In the genomic region with DNA sequence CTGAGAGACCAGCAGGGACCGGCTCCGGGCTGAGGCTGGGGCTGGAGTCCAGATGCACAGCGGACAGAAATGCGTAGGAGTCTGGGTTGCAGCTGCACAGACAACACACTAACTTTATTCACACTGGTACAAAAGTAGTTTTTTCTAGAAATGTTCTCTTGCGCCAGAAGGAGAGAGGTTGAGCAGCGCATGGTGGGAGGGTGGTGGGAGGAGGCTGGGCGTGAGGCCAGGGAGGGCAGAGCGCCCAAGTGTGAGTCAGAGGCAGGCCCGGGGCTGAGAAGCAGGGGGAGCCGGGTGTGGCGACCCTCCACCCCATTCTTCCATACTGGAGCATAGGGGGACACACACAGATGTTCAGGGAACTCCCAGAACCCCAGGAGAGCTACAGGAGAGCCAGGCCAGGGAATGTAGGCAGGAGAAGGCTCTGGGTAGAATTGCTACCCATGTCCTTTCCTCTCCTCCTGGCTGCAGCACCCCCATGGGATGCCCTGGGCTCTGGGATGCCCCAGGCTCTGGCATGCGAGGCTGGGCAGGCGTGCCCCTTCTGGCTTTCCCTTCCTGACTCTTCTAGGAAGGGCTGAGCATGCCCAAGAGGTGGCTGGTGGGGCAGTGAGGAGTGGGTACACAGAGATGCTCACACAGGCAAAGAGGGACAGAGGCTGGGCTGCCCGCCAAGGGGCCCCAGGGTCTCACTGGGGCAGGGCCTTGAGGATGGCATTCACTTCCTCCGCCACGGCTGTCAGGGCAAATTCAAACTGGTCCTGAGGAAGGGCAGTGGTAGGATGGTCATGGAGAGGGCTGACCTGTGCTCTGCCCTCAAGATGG, we compare ENCODE assay signal across 10 cellular contexts. TPM values are rescaled to one million over a fixed set of nuclear protein-coding genes. Genes with fewer than 3 reads are reported as not detected.
DNase-seq lines count a peak whose midpoint lies in the region; ATAC-seq and TF ChIP-seq lines count a peak whose summit lies in the region.
"Had no signal": no experiment of that assay in that cellular context is flagged by ENCODE, and none has a peak within 500 bp of the region (broad histone marks: within the 10 kb centered on the region; RNA-seq: fewer than 3 reads in every experiment).

No MANE protein-coding gene starts in this region.

- TF ChIP-seq CTCF in BE2C (IDR thresholded peaks at IDR 0.05; ENCODE audit: low read depth, low read length) (no peak), Peyer's patch (IDR thresholded peaks at IDR 0.05) (no peak), omental fat pad (IDR thresholded peaks at IDR 0.05) (no peak)
- no peak for TF ChIP-seq CTCF in CD4-positive, alpha-beta T cell (IDR thresholded peaks at IDR 0.05)

- H3K27ac ChIP-seq in Peyer's patch, result peak overlapping the region in 3 of 4 donors; percentile 5 to 31 (median 9)
- H3K27ac ChIP-seq in CD4-positive, alpha-beta T cell (ENCODE audit: low read depth, low read length), result no peak overlapping the region
- H3K27ac ChIP-seq: SK-N-MC had no signal

- peak; percentile 89 for ATAC-seq in omental fat pad (ENCODE audit: low FRiP score)
- ATAC-seq in CD4-positive, alpha-beta T cell (ENCODE audit: poor library complexity), result no peak
- ATAC-seq in GM21576 (IDR thresholded peaks at IDR 0.05; ENCODE audit: unreplicated experiment), result no peak
- no peak for ATAC-seq in GM21447 (IDR thresholded peaks at IDR 0.05; ENCODE audit: unreplicated experiment)

- H3K27ac Mint-ChIP-seq in CD4-positive, alpha-beta T cell, result no peak overlapping the region

- no peak overlapping the region for H3K4me3 Mint-ChIP-seq in CD4-positive, alpha-beta T cell

- CTCF ChIA-PET in CD4-positive, alpha-beta T cell (lab: Charles Lee), result interaction anchor here (1.4 kb wide), 1 partner anchor 129 kb away, joined by 3 read pairs; the partner anchor contains the start of gene NHEJ1

- H3K4me1 Mint-ChIP-seq in CD4-positive, alpha-beta T cell (ENCODE audit: low read depth), result peaks cover 5% of the 10 kb centered on the region

- no peaks in the 10 kb centered on the region for H3K27me3 Mint-ChIP-seq in CD4-positive, alpha-beta T cell

- intact Hi-C loops in CD4-positive, alpha-beta T cell (cut with DNase I, micrococcal nuclease), result loop anchor here in 1 of 2 experiments (5.0 to 10.0 kb wide), 2 partner anchors 62 to 255 kb away; partner anchors contain the start of genes ANKZF1, ATG9A, CHPF and TMEM198

- H3K4me1 ChIP-seq in BE2C (peaks cover 5% of the 10 kb centered on the region; the same call in 1 of the 2 replicates), Peyer's patch (peaks cover 0 to 9% (median 0%) of the 10 kb centered on the region in 4 donors)

- no peaks in the 10 kb centered on the region for H3K9me3 Mint-ChIP-seq in CD4-positive, alpha-beta T cell

- H3K4me3 ChIP-seq in BE2C (ENCODE audit: low read depth, low read length), result no peak overlapping the region
- H3K4me3 ChIP-seq in Peyer's patch, result no peak overlapping the region
- H3K4me3 ChIP-seq: SK-N-MC had no signal

- peaks cover 15% of the 10 kb centered on the region for H3K36me3 Mint-ChIP-seq in CD4-positive, alpha-beta T cell (ENCODE audit: low read depth)

- H3K9me3 ChIP-seq in BE2C (no peaks in the 10 kb centered on the region), Peyer's patch (no peaks in the 10 kb centered on the region)
- H3K9me3 ChIP-seq in CD4-positive, alpha-beta T cell (ENCODE audit: control insufficient read depth, low read length), result no peaks in the 10 kb centered on the region

- no peak for TF ChIP-seq POLR2A in Peyer's patch (IDR thresholded peaks at IDR 0.05)

- POLR2A ChIA-PET in CD4-positive, alpha-beta T cell (lab: Charles Lee), result no interaction called here

- H3K27me3 ChIP-seq in BE2C, result no peaks in the 10 kb centered on the region
- H3K27me3 ChIP-seq in Peyer's patch, result no peaks in the 10 kb centered on the region
- H3K27me3 ChIP-seq in CD4-positive, alpha-beta T cell (ENCODE audit: control insufficient read depth, insufficient read depth, low read length), result no peaks in the 10 kb centered on the region

- peaks cover 4% of the 10 kb centered on the region for H3K36me3 ChIP-seq in BE2C
- peaks cover 0 to 21% (median 0%) of the 10 kb centered on the region in 3 donors for H3K36me3 ChIP-seq in Peyer's patch

- DNase-seq in BE2C (peak; percentile 46), Peyer's patch (peak in 1 of 3 donors; percentile 51), fibroblast of gingiva (ENCODE audit: low read depth) (peak; percentile 91), omental fat pad (ENCODE audit: low spot score) (peak; percentile 52)
- DNase-seq in CD4-positive, alpha-beta T cell, result no peak
- no peak for DNase-seq in activated CD8-positive, alpha-beta memory T cell treated with anti-CD3 and anti-CD28 coated beads, Interleukin-2, amount 50 U/mL, for 4 hours

RNA-seq across cellular contexts. Expression of gene DNAJB2, which starts 10.6 kb away (rescaled TPM):
- 106 TPM for polyA plus RNA-seq in BE2C (2012; ENCODE audit: insufficient read depth, insufficient read length, low read depth)
- total RNA-seq in Peyer's patch, result 10 to 100 TPM; 34.7 to 69.4 (median 58.3) TPM
- total RNA-seq in omental fat pad, result 10 to 100 TPM; 27.5 to 56.6 (median 46.8) TPM
- total RNA-seq in CD4-positive, alpha-beta T cell, result 100 to 1,000 TPM; 151 to 161 TPM

RNA-seq across cellular contexts. Expression of gene PTPRN, which starts 19.5 kb away (rescaled TPM):
- polyA plus RNA-seq in BE2C (2012; ENCODE audit: insufficient read depth, insufficient read length, low read depth), result 290 TPM
- total RNA-seq in Peyer's patch, result 1 to 10 TPM in 2 of 4 donors, under 1 TPM in 1, not detected in 1; 0.88 to 4.9 (median 2.3) TPM
- total RNA-seq in omental fat pad, result 1 to 10 TPM in 1 of 4 donors, under 1 TPM in 1, not detected in 2; 0.12 to 1.0 TPM
- total RNA-seq in CD4-positive, alpha-beta T cell, result not detected

RNA-seq across cellular contexts. Expression of gene TUBA4A, which starts 36.0 kb away (rescaled TPM):
- polyA plus RNA-seq in BE2C (2012; ENCODE audit: insufficient read depth, insufficient read length, low read depth), result 24.7 TPM
- total RNA-seq in Peyer's patch (100 to 1,000 TPM in 3 of 4 donors, 10 to 100 TPM in 1; 49.5 to 137 (median 129) TPM), omental fat pad (10 to 100 TPM; 26.9 to 74.0 (median 50.3) TPM)
- 100 to 1,000 TPM; 183 to 185 TPM for total RNA-seq in CD4-positive, alpha-beta T cell

RNA-seq across cellular contexts. Expression of gene TUBA4B, which starts 36.7 kb away (rescaled TPM):
- 0.37 TPM for polyA plus RNA-seq in BE2C (2012; ENCODE audit: insufficient read depth, insufficient read length, low read depth)
- total RNA-seq in Peyer's patch (not detected), omental fat pad (not detected)
- not detected for total RNA-seq in CD4-positive, alpha-beta T cell

RNA-seq across cellular contexts. Expression of gene RESP18, which starts 42.8 kb away (rescaled TPM):
- polyA plus RNA-seq in BE2C (2012; ENCODE audit: insufficient read depth, insufficient read length, low read depth), result not detected
- total RNA-seq in Peyer's patch (not detected), omental fat pad (not detected)
- not detected for total RNA-seq in CD4-positive, alpha-beta T cell
- total RNA-seq: epithelial cell of proximal tubule had no signal

Comparison
In these comparisons a context has a peak if more than half of its experiments do, and no peak if none do; other contexts are left out.
1. DNase-seq: peak in BE2C (single experiment), fibroblast of gingiva (single experiment) and omental fat pad (single experiment); none in CD4-positive, alpha-beta T cell (0 of 10) and activated CD8-positive, alpha-beta memory T cell treated with anti-CD3 and anti-CD28 coated beads, Interleukin-2, amount 50 U/mL, for 4 hours (single experiment).